ENCODE assay signal across 21 cellular contexts in genomic region chr17:81533713-81534141, GRCh38. TPM values are rescaled to one million over a fixed set of nuclear protein-coding genes. Genes with fewer than 3 reads are reported as not detected.
"Had no signal": no experiment of that assay in that cellular context is flagged by ENCODE, and none has a peak within 500 bp of the region (broad histone marks: within the 10 kb centered on the region; RNA-seq: fewer than 3 reads in every experiment).

No MANE protein-coding gene starts in this region.

- H3K4me3 ChIP-seq: lung, psoas muscle, sigmoid colon, suprapubic skin had no signal

- H3K9me3 ChIP-seq: psoas muscle, sigmoid colon, suprapubic skin had no signal

- H3K27ac Mint-ChIP-seq: activated naive CD8-positive, alpha-beta T cell; naive B cell; T-helper 2 cell treated with Interferon-gamma antibody and Interleukin-4, amounts not matched to agents 5 μg/mL and 100 μg/mL, for 36 hours; type B pancreatic cell had no signal

- H3K36me3 Mint-ChIP-seq: type B pancreatic cell had no signal

- ATAC-seq: foreskin keratinocyte; psoas muscle; stimulated activated naive CD8-positive, alpha-beta T cell treated with anti-CD3 and anti-CD28 coated beads, Interleukin-15, Interleukin-2, amounts not matched to agents 100 U/mL and 50 U/mL, for 24 hours had no signal

- H3K4me1 ChIP-seq: foreskin keratinocyte had no signal

- H3K9me3 Mint-ChIP-seq: naive B cell; T-helper 2 cell treated with Interferon-gamma antibody and Interleukin-4, amounts not matched to agents 5 μg/mL and 100 μg/mL, for 36 hours; type B pancreatic cell had no signal

- H3K27ac ChIP-seq: foreskin keratinocyte, psoas muscle, sigmoid colon, suprapubic skin had no signal

- DNase-seq: activated CD4-positive, alpha-beta T cell treated with anti-CD3 and anti-CD28 coated beads, Interleukin-2, amount 50 U/mL, for 4 hours; activated CD4-positive, CD25-positive, alpha-beta regulatory T cell treated with anti-CD3 and anti-CD28 coated beads, Interleukin-2, amount 50 U/mL, for 72 hours; activated effector memory CD4-positive, alpha-beta T cell treated with Interleukin-2 at 50 U/mL for 16 hours; activated T-cell treated with anti-CD3 and anti-CD28 coated beads, Interleukin-2, amount 50 U/mL, for 1 hour; anterior cingulate cortex; foreskin keratinocyte; left colon; midbrain; naive B cell; occipital lobe; psoas muscle; sigmoid colon; stimulated activated CD4-positive, alpha-beta T cell treated with anti-CD3 and anti-CD28 coated beads, Interleukin-12 subunit alpha, Interleukin-12 subunit beta, amount 100 ng/mL, for 4 hours; stimulated activated CD4-positive, alpha-beta T cell treated with anti-CD3 and anti-CD28 coated beads, Interleukin-2, amount 100 ng/mL, for 48 hours; stimulated activated CD8-positive, alpha-beta memory T cell treated with anti-CD3 and anti-CD28 coated beads, Interleukin-4, amount 100 ng/mL, for 48 hours; stimulated activated naive CD8-positive, alpha-beta T cell treated with anti-CD3 and anti-CD28 coated beads, Interleukin-15, Interleukin-2, amounts not matched to agents 100 U/mL and 50 U/mL, for 24 hours had no signal

- H3K4me3 Mint-ChIP-seq: activated naive CD8-positive, alpha-beta T cell; T-helper 2 cell treated with Interferon-gamma antibody and Interleukin-4, amounts not matched to agents 5 μg/mL and 100 μg/mL, for 36 hours; type B pancreatic cell had no signal

RNA-seq across cellular contexts. Expression of gene FSCN2, which starts 5.5 kb away (rescaled TPM):
- total RNA-seq: foreskin keratinocyte had no signal
- polyA plus RNA-seq: foreskin keratinocyte had no signal
